ENCODE assay signal across 15 cellular contexts in genomic region chr1:88802950-88803349, GRCh38.
A peak's percentile ranks its signal among the peaks of the same experiment; 100 is the strongest.
DNase-seq lines count a peak whose midpoint lies in the region; TF ChIP-seq lines count a peak whose summit lies in the region.
"Had no signal": no experiment of that assay in that cellular context is flagged by ENCODE, and none has a peak within 500 bp of the region (broad histone marks: within the 10 kb centered on the region; RNA-seq: fewer than 3 reads in every experiment).

No MANE protein-coding gene starts in this region.

- in situ Hi-C loops in astrocyte of the cerebellum (cut with HindIII; ENCODE audit: low sequenced_read_pairs): no loop called here

- DNase-seq in AG04449 (ENCODE audit: low read depth, low spot score) (peak; percentile 21), HPDE6-E6E7 (ENCODE audit: extremely low spot score) (peak; percentile 10), astrocyte of the cerebellum (ENCODE audit: low read depth) (peak; percentile 31), hepatic stellate cell (ENCODE audit: low spot score) (peak; percentile 17), NCI-H2107 treated with DMSO at 0.1 percent for 48 hours (lab: John Stamatoyannopoulos, UW; ENCODE audit: unreplicated experiment) (no peak), amniotic stem cell (lab: John Stamatoyannopoulos, UW) (no peak), iPS-NIHi7 (ENCODE audit: extremely low spot score) (no peak)
- DNase-seq in stimulated activated CD4-positive, alpha-beta T cell treated with anti-CD3 and anti-CD28 coated beads, Interleukin-2, amount 100 ng/mL, for 48 hours: no peak
- DNase-seq: activated CD4-positive, alpha-beta T cell treated with anti-CD3 and anti-CD28 coated beads for 4 hours; activated naive CD8-positive, alpha-beta T cell treated with anti-CD3 and anti-CD28 coated beads, Interleukin-2, amount 10 ng/mL, durations not matched to agents 7 days and 5 days; CD8-positive, alpha-beta T cell; Karpas-422; NCI-H2227 treated with DMSO at 0.1 percent for 48 hours had no signal

- H3K4me3 ChIP-seq in AG04449 (ENCODE audit: low read depth, low read length) (no peak overlapping the region), astrocyte of the cerebellum (ENCODE audit: low read depth, low read length) (no peak overlapping the region)
- H3K4me3 ChIP-seq: neural progenitor cell, SK-N-MC had no signal

- TF ChIP-seq CTCF in AG04449 (IDR thresholded peaks at IDR 0.05; ENCODE audit: insufficient read depth, low read length, missing control alignments): no peak
- TF ChIP-seq CTCF in astrocyte of the cerebellum (IDR thresholded peaks at IDR 0.05; ENCODE audit: low read depth, low read length, missing control alignments): no peak

- POLR2A ChIA-PET in AG04449 (lab: Yijun Ruan, JAX): no interaction called here

- CTCF ChIA-PET in AG04449 (lab: Yijun Ruan, JAX): interaction anchor here (2.0 kb wide), 1 partner anchor 74 kb away, joined by 5 read pairs; no protein-coding TSS in a partner anchor

Comparison
In these comparisons a context has a peak if more than half of its experiments do, and no peak if none do; other contexts are left out.
1. DNase-seq: peak in AG04449 (single experiment), HPDE6-E6E7 (single experiment), astrocyte of the cerebellum (single experiment) and hepatic stellate cell (single experiment); none in NCI-H2107 treated with DMSO at 0.1 percent for 48 hours (single experiment), stimulated activated CD4-positive, alpha-beta T cell treated with anti-CD3 and anti-CD28 coated beads, Interleukin-2, amount 100 ng/mL, for 48 hours (0 of 2), amniotic stem cell (single experiment) and iPS-NIHi7 (single experiment).